ENCODE assay signal across 1 cellular context in the genomic region with DNA sequence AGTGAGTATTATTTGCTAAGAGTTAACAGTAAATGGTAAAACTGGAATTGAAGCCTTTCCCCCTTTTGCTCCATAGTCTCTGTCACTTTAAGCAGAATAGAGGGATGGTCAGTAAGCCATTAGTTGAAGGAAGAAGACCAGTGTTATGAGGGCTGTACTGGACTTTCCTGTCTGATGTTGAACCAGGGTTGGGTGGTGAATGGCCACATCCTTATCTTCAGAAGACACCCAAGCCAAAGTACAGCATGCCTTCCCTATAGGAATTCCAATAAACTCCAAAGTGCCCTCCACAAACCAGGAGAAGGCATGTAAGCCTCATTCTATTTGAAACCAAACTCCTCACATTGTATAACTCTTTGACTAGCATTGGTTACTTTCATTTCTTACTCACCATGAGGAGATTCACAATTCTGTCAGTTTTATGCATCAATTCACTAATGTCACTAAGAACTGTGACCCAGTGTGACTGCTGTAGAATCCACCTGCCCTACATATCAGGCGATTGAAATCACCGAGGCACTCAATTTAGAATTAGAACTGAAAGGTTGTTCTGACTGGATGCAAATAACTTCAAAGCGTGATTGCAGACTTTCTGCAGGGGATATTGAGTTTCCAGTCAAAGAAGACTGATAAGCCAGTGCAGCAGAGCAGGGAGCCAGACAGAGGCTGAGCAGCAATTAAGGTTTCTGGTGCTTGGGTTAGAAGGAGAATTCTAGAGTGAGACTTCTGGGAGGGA.
A peak's percentile ranks its signal among the peaks of the same experiment; 100 is the strongest.
TF ChIP-seq lines count a peak whose summit lies in the region.

No MANE protein-coding gene starts in this region.

TF ChIP-seq in GM12878, 131 proteins besides CTCF, POLR2A, EP300 and RAD21 (continued from another document and continues in another):
- TF ChIP-seq, protein P1, sequence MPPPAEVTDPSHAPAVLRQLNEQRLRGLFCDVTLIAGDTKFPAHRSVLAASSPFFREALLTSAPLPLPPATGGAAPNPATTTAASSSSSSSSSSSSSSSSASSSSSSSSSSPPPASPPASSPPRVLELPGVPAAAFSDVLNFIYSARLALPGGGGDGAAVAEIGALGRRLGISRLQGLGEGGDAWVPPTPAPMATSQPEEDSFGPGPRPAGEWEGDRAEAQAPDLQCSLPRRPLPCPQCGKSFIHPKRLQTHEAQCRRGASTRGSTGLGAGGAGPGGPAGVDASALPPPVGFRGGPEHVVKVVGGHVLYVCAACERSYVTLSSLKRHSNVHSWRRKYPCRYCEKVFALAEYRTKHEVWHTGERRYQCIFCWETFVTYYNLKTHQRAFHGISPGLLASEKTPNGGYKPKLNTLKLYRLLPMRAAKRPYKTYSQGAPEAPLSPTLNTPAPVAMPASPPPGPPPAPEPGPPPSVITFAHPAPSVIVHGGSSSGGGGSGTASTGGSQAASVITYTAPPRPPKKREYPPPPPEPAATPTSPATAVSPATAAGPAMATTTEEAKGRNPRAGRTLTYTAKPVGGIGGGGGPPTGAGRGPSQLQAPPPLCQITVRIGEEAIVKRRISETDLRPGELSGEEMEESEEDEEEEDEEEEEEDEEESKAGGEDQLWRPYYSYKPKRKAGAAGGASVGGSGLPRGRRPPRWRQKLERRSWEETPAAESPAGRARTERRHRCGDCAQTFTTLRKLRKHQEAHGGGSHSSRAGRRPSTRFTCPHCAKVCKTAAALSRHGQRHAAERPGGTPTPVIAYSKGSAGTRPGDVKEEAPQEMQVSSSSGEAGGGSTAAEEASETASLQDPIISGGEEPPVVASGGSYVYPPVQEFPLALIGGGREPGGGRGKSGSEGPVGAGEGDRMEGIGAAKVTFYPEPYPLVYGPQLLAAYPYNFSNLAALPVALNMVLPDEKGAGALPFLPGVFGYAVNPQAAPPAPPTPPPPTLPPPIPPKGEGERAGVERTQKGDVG (CRISPR knock-in tag; IDR thresholded peaks at IDR 0.05) = no peak
- TF ChIP-seq MXI1 (IDR thresholded peaks at IDR 0.05; ENCODE audit: low read depth, low read length) = peak; percentile 62; the same call in 1 of the 2 replicates
- TF ChIP-seq NFIC (IDR thresholded peaks at IDR 0.05; ENCODE audit: low read depth, low read length) = peak; percentile 90
- no peak for TF ChIP-seq TAF1 (IDR thresholded peaks at IDR 0.05; ENCODE audit: borderline replicate concordance, low read depth, low read length)
- TF ChIP-seq, protein P2, sequence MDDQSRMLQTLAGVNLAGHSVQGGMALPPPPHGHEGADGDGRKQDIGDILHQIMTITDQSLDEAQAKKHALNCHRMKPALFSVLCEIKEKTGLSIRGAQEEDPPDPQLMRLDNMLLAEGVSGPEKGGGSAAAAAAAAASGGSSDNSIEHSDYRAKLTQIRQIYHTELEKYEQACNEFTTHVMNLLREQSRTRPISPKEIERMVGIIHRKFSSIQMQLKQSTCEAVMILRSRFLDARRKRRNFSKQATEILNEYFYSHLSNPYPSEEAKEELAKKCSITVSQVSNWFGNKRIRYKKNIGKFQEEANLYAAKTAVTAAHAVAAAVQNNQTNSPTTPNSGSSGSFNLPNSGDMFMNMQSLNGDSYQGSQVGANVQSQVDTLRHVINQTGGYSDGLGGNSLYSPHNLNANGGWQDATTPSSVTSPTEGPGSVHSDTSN (IDR thresholded peaks at IDR 0.05; ENCODE audit: insufficient replicate concordance, low read depth, low read length) = no peak
- peak; percentile 82 for TF ChIP-seq MEF2B (IDR thresholded peaks at IDR 0.05; ENCODE audit: partially characterized antibody, poor library complexity, severe bottlenecking)
- no peak for TF ChIP-seq CBFB (IDR thresholded peaks at IDR 0.05; ENCODE audit: low read depth)
- peak; percentile 87 for TF ChIP-seq FOXM1 (IDR thresholded peaks at IDR 0.05; ENCODE audit: low read depth, low read length)
- TF ChIP-seq STAT1 (conservative IDR thresholded peaks at IDR 0.05) = no peak
- TF ChIP-seq ZNF622 (IDR thresholded peaks at IDR 0.05) = no peak
- no peak for TF ChIP-seq GATAD2B (conservative IDR thresholded peaks at IDR 0.05; ENCODE audit: low read depth)
- TF ChIP-seq, protein P3, sequence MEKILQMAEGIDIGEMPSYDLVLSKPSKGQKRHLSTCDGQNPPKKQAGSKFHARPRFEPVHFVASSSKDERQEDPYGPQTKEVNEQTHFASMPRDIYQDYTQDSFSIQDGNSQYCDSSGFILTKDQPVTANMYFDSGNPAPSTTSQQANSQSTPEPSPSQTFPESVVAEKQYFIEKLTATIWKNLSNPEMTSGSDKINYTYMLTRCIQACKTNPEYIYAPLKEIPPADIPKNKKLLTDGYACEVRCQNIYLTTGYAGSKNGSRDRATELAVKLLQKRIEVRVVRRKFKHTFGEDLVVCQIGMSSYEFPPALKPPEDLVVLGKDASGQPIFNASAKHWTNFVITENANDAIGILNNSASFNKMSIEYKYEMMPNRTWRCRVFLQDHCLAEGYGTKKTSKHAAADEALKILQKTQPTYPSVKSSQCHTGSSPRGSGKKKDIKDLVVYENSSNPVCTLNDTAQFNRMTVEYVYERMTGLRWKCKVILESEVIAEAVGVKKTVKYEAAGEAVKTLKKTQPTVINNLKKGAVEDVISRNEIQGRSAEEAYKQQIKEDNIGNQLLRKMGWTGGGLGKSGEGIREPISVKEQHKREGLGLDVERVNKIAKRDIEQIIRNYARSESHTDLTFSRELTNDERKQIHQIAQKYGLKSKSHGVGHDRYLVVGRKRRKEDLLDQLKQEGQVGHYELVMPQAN (conservative IDR thresholded peaks at IDR 0.05) = no peak
- no peak for TF ChIP-seq ZNF207 (IDR thresholded peaks at IDR 0.05; ENCODE audit: borderline replicate concordance)
- TF ChIP-seq CREB1 (IDR thresholded peaks at IDR 0.05; ENCODE audit: low read depth) = no peak
- no peak for TF ChIP-seq YY1 (IDR thresholded peaks at IDR 0.05; ENCODE audit: low read depth, low read length)
- TF ChIP-seq, protein P4, sequence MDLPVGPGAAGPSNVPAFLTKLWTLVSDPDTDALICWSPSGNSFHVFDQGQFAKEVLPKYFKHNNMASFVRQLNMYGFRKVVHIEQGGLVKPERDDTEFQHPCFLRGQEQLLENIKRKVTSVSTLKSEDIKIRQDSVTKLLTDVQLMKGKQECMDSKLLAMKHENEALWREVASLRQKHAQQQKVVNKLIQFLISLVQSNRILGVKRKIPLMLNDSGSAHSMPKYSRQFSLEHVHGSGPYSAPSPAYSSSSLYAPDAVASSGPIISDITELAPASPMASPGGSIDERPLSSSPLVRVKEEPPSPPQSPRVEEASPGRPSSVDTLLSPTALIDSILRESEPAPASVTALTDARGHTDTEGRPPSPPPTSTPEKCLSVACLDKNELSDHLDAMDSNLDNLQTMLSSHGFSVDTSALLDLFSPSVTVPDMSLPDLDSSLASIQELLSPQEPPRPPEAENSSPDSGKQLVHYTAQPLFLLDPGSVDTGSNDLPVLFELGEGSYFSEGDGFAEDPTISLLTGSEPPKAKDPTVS (IDR thresholded peaks at IDR 0.05; ENCODE audit: low read depth, low read length) = no peak
- TF ChIP-seq RBBP5 (conservative IDR thresholded peaks at IDR 0.05) = no peak
- no peak for TF ChIP-seq CBX3 (IDR thresholded peaks at IDR 0.05; ENCODE audit: borderline replicate concordance, low read depth)
- TF ChIP-seq ZNF24 (IDR thresholded peaks at IDR 0.05) = 0 out of 2 replicates have a peak, but pooled peaks have one; percentile 38
- TF ChIP-seq WRNIP1 (IDR thresholded peaks at IDR 0.05; ENCODE audit: borderline replicate concordance, low read depth, low read length) = no peak
- peak; percentile 95 for TF ChIP-seq TCF7 (IDR thresholded peaks at IDR 0.05; ENCODE audit: borderline replicate concordance)
- peak; percentile 86 for TF ChIP-seq MTA2 (IDR thresholded peaks at IDR 0.05; ENCODE audit: low read depth)
- TF ChIP-seq MEF2A (IDR thresholded peaks at IDR 0.05; ENCODE audit: insufficient read depth, low read depth, low read length) = peak; percentile 91
- peak; percentile 84 for TF ChIP-seq JUNB (IDR thresholded peaks at IDR 0.05)
- peak; percentile 32; the same call in 1 of the 2 replicates for TF ChIP-seq GABPA (IDR thresholded peaks at IDR 0.05; ENCODE audit: low read depth)
- TF ChIP-seq SMAD1 (IDR thresholded peaks at IDR 0.05; ENCODE audit: low read depth, partially characterized antibody) = no peak
- peak; percentile 75 for TF ChIP-seq RUNX3 (IDR thresholded peaks at IDR 0.05; ENCODE audit: low read length)
- TF ChIP-seq, protein P5, sequence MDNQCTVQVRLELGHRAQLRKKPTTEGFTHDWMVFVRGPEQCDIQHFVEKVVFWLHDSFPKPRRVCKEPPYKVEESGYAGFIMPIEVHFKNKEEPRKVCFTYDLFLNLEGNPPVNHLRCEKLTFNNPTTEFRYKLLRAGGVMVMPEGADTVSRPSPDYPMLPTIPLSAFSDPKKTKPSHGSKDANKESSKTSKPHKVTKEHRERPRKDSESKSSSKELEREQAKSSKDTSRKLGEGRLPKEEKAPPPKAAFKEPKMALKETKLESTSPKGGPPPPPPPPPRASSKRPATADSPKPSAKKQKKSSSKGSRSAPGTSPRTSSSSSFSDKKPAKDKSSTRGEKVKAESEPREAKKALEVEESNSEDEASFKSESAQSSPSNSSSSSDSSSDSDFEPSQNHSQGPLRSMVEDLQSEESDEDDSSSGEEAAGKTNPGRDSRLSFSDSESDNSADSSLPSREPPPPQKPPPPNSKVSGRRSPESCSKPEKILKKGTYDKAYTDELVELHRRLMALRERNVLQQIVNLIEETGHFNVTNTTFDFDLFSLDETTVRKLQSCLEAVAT (IDR thresholded peaks at IDR 0.05) = no peak
- no peak for TF ChIP-seq EGR1 (IDR thresholded peaks at IDR 0.05; ENCODE audit: borderline replicate concordance in 1 of 2, low read depth in 2 of 2, low read length in 2 of 2)
- no peak for TF ChIP-seq NR2C2 (IDR thresholded peaks at IDR 0.05; ENCODE audit: borderline replicate concordance, control insufficient read depth, insufficient read length, low read depth)
- no peak for TF ChIP-seq ASH2L (IDR thresholded peaks at IDR 0.05; ENCODE audit: borderline replicate concordance, low read depth)
- TF ChIP-seq, protein P6, sequence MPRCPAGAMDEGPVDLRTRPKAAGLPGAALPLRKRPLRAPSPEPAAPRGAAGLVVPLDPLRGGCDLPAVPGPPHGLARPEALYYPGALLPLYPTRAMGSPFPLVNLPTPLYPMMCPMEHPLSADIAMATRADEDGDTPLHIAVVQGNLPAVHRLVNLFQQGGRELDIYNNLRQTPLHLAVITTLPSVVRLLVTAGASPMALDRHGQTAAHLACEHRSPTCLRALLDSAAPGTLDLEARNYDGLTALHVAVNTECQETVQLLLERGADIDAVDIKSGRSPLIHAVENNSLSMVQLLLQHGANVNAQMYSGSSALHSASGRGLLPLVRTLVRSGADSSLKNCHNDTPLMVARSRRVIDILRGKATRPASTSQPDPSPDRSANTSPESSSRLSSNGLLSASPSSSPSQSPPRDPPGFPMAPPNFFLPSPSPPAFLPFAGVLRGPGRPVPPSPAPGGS (IDR thresholded peaks at IDR 0.05; ENCODE audit: borderline replicate concordance, insufficient read depth, low read depth, low read length, poor library complexity, severe bottlenecking) = peak; percentile 60
- TF ChIP-seq, protein P7, sequence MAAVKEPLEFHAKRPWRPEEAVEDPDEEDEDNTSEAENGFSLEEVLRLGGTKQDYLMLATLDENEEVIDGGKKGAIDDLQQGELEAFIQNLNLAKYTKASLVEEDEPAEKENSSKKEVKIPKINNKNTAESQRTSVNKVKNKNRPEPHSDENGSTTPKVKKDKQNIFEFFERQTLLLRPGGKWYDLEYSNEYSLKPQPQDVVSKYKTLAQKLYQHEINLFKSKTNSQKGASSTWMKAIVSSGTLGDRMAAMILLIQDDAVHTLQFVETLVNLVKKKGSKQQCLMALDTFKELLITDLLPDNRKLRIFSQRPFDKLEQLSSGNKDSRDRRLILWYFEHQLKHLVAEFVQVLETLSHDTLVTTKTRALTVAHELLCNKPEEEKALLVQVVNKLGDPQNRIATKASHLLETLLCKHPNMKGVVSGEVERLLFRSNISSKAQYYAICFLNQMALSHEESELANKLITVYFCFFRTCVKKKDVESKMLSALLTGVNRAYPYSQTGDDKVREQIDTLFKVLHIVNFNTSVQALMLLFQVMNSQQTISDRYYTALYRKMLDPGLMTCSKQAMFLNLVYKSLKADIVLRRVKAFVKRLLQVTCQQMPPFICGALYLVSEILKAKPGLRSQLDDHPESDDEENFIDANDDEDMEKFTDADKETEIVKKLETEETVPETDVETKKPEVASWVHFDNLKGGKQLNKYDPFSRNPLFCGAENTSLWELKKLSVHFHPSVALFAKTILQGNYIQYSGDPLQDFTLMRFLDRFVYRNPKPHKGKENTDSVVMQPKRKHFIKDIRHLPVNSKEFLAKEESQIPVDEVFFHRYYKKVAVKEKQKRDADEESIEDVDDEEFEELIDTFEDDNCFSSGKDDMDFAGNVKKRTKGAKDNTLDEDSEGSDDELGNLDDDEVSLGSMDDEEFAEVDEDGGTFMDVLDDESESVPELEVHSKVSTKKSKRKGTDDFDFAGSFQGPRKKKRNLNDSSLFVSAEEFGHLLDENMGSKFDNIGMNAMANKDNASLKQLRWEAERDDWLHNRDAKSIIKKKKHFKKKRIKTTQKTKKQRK (IDR thresholded peaks at IDR 0.05; ENCODE audit: low read depth, low read length) = no peak
- no peak for TF ChIP-seq KDM1A (IDR thresholded peaks at IDR 0.05; ENCODE audit: borderline replicate concordance)
- TF ChIP-seq ZNF384 (IDR thresholded peaks at IDR 0.05; ENCODE audit: borderline replicate concordance, low read depth, low read length) = no peak
- TF ChIP-seq IKZF2 (IDR thresholded peaks at IDR 0.05) = peak; percentile 64 to 76; a peak in 3 of 4 replicates
- no peak for TF ChIP-seq NBN (IDR thresholded peaks at IDR 0.05)
- no peak for TF ChIP-seq SMAD5 (IDR thresholded peaks at IDR 0.05; ENCODE audit: low read depth)
- no peak for TF ChIP-seq LARP7 (IDR thresholded peaks at IDR 0.05)
- TF ChIP-seq EZH2 (IDR thresholded peaks at IDR 0.05; ENCODE audit: borderline replicate concordance, control insufficient read depth, low read depth, low read length) = no peak
- no peak for TF ChIP-seq RELA (IDR thresholded peaks at IDR 0.05; ENCODE audit: borderline replicate concordance, partially characterized antibody)
- TF ChIP-seq BHLHE40 (IDR thresholded peaks at IDR 0.05; ENCODE audit: borderline replicate concordance in 1 of 2, low read depth in 2 of 2, low read length in 1 of 2) = peak; percentile 78 to 89
- TF ChIP-seq CHD2 (IDR thresholded peaks at IDR 0.05; ENCODE audit: borderline replicate concordance, low read depth, low read length) = no peak
- TF ChIP-seq FOS (IDR thresholded peaks at IDR 0.05; ENCODE audit: borderline replicate concordance, extremely low read depth, insufficient read length) = no peak
- TF ChIP-seq SIX5 (IDR thresholded peaks at IDR 0.05; ENCODE audit: low read depth, low read length, severe bottlenecking) = no peak
- TF ChIP-seq CBX5 (IDR thresholded peaks at IDR 0.05; ENCODE audit: low read depth) = peak; percentile 80; the same call in 1 of the 2 replicates
